1 cellular context compared by ENCODE assay signal in genomic region chr7:138000081-138000701, GRCh38.
TF ChIP-seq lines count a peak whose summit lies in the region.

No MANE protein-coding gene starts in this region.

TF ChIP-seq in K562, 482 proteins besides CTCF, POLR2A, EP300 and RAD21 (continued from another document and continues in another):
- TF ChIP-seq PBX2 (CRISPR knock-in tag; IDR thresholded peaks at IDR 0.05; ENCODE audit: low read depth), result no peak
- TF ChIP-seq PBX2 (tag; conservative IDR thresholded peaks at IDR 0.05; ENCODE audit: low read depth), result 0 out of 2 replicates have a peak, but pooled peaks have one; percentile 6
- 0 out of 2 replicates have a peak, but pooled peaks have one; percentile 1 for TF ChIP-seq CHD2 (IDR thresholded peaks at IDR 0.05; ENCODE audit: low read depth, low read length)
- no peak for TF ChIP-seq SAFB (IDR thresholded peaks at IDR 0.05; ENCODE audit: borderline replicate concordance, low read depth, low read length)
- no peak for TF ChIP-seq JUND (IDR thresholded peaks at IDR 0.05; ENCODE audit: borderline replicate concordance, low read depth, low read length)
- TF ChIP-seq JUND (tag; IDR thresholded peaks at IDR 0.05; ENCODE audit: borderline replicate concordance, low read depth, low read length), result peak; percentile 44; the same call in 1 of the 3 replicates
- TF ChIP-seq ERF (CRISPR knock-in tag; IDR thresholded peaks at IDR 0.05), result 0 out of 2 replicates have a peak, but pooled peaks have one; percentile 52
- peak; percentile 57 for TF ChIP-seq SP1 (CRISPR knock-in tag; IDR thresholded peaks at IDR 0.05)
- TF ChIP-seq CCAR2 (IDR thresholded peaks at IDR 0.05; ENCODE audit: low read depth, low read length), result no peak
- no peak for TF ChIP-seq ZNF224 (CRISPR knock-in tag; IDR thresholded peaks at IDR 0.05)
- TF ChIP-seq BRD9 (IDR thresholded peaks at IDR 0.05; ENCODE audit: low read depth, partially characterized antibody), result no peak
- TF ChIP-seq DPF2 (IDR thresholded peaks at IDR 0.05), result peak; percentile 59
- TF ChIP-seq SIRT6 (IDR thresholded peaks at IDR 0.05; ENCODE audit: low read depth, low read length), result no peak
- no peak for TF ChIP-seq ZBTB43 (CRISPR knock-in tag; IDR thresholded peaks at IDR 0.05)
- no peak for TF ChIP-seq GTF2B (IDR thresholded peaks at IDR 0.05; ENCODE audit: extremely low read depth, insufficient read length)
- TF ChIP-seq AFF1 (IDR thresholded peaks at IDR 0.05; ENCODE audit: low read depth in 1 of 2, partially characterized antibody in 2 of 2), result no peak
- TF ChIP-seq ZBTB11 (CRISPR knock-in tag; IDR thresholded peaks at IDR 0.05), result no peak; a peak in 1 of 6 replicates
- no peak for TF ChIP-seq ETS2 (tag; IDR thresholded peaks at IDR 0.05; ENCODE audit: borderline replicate concordance, poor library complexity, severe bottlenecking)
- 0 out of 2 replicates have a peak, but pooled peaks have one; percentile 6 for TF ChIP-seq ZNF79 (CRISPR knock-in tag; IDR thresholded peaks at IDR 0.05; ENCODE audit: low read depth)
- TF ChIP-seq TOE1 (IDR thresholded peaks at IDR 0.05; ENCODE audit: borderline replicate concordance), result no peak
- TF ChIP-seq TOE1 (CRISPR knock-in tag; IDR thresholded peaks at IDR 0.05; ENCODE audit: borderline replicate concordance, low read depth), result peak; percentile 87; the same call in 1 of the 2 replicates
- peak; percentile 48 for TF ChIP-seq TEAD4 (IDR thresholded peaks at IDR 0.05; ENCODE audit: low read length)
- TF ChIP-seq TEAD4 (CRISPR knock-in tag; IDR thresholded peaks at IDR 0.05; ENCODE audit: borderline replicate concordance), result no peak
- TF ChIP-seq TCF3 (CRISPR knock-in tag; IDR thresholded peaks at IDR 0.05), result peak; percentile 47; the same call in 1 of the 2 replicates
- TF ChIP-seq PHB2 (IDR thresholded peaks at IDR 0.05; ENCODE audit: low read depth), result no peak
- TF ChIP-seq GATAD2A (IDR thresholded peaks at IDR 0.05), result peak; percentile 66; the same call in 1 of the 2 replicates
- peak; percentile 77 for TF ChIP-seq CBFA2T3 (IDR thresholded peaks at IDR 0.05)
- TF ChIP-seq PREB (CRISPR knock-in tag; IDR thresholded peaks at IDR 0.05), result no peak
- no peak for TF ChIP-seq NR0B1 (IDR thresholded peaks at IDR 0.05; ENCODE audit: partially characterized antibody)
- TF ChIP-seq NEUROD1 (IDR thresholded peaks at IDR 0.05; ENCODE audit: borderline replicate concordance, low read depth, low read length, partially characterized antibody), result no peak
- TF ChIP-seq CXXC5 (CRISPR knock-in tag; IDR thresholded peaks at IDR 0.05), result peak; percentile 28; the same call in 1 of the 2 replicates
- TF ChIP-seq ZNF766 (CRISPR knock-in tag; conservative IDR thresholded peaks at IDR 0.05), result 0 out of 2 replicates have a peak, but pooled peaks have one; percentile 4
- TF ChIP-seq SRF (CRISPR knock-in tag; IDR thresholded peaks at IDR 0.05), result peak in 1 of 2 experiments; percentile 7; a peak in 1 of 4 replicates
- no peak for TF ChIP-seq ZNF589 (CRISPR knock-in tag; IDR thresholded peaks at IDR 0.05; ENCODE audit: low read depth)
- peak; percentile 29; the same call in 1 of the 2 replicates for TF ChIP-seq ZNF57 (CRISPR knock-in tag; IDR thresholded peaks at IDR 0.05)
- TF ChIP-seq ZNF384 (IDR thresholded peaks at IDR 0.05; ENCODE audit: low read depth, low read length), result 0 out of 2 replicates have a peak, but pooled peaks have one; percentile 10
- TF ChIP-seq PRPF4 (IDR thresholded peaks at IDR 0.05; ENCODE audit: insufficient read depth, low read depth, low read length, poor library complexity, severe bottlenecking), result no peak
- no peak for TF ChIP-seq HOMEZ (CRISPR knock-in tag; IDR thresholded peaks at IDR 0.05)
- 0 out of 4 replicates have a peak, but pooled peaks of 1 of the 2 experiments have one; percentile 62 for TF ChIP-seq UBTF (IDR thresholded peaks at IDR 0.05; ENCODE audit: borderline replicate concordance in 1 of 2, low read depth in 2 of 2, low read length in 2 of 2)
